In genomic region chr14:100072783-100073346, GRCh38 we compare ENCODE assay signal across 10 cellular contexts. TPM values are rescaled to one million over a fixed set of nuclear protein-coding genes. Genes with fewer than 3 reads are reported as not detected.
DNase-seq lines count a peak whose midpoint lies in the region; ATAC-seq and TF ChIP-seq lines count a peak whose summit lies in the region.
"Had no signal": no experiment of that assay in that cellular context is flagged by ENCODE, and none has a peak within 500 bp of the region (broad histone marks: within the 10 kb centered on the region; RNA-seq: fewer than 3 reads in every experiment).

No MANE protein-coding gene starts in this region.

- peaks cover 55 to 86% (median 57%) of the 10 kb centered on the region in 3 donors for H3K4me1 Mint-ChIP-seq in IgD-negative memory B cell
- H3K4me1 Mint-ChIP-seq in progenitor cell of endocrine pancreas (ENCODE audit: low read depth): peaks cover 4% of the 10 kb centered on the region

- 76 to 85% methylated on average over 14 of the region's 14 CpGs for WGBS in heart right ventricle, 2 donors

- DNase-seq in activated T-cell treated with anti-CD3 and anti-CD28 coated beads for 4 hours (peak; percentile 43), lower lobe of right lung (peak; percentile 86), MG63 (no peak), progenitor cell of endocrine pancreas (ENCODE audit: low spot score, unreplicated experiment) (no peak), heart right ventricle (no peak)
- DNase-seq: right lobe of liver had no signal

- H3K9me3 ChIP-seq in lower lobe of right lung: no peaks in the 10 kb centered on the region
- H3K9me3 ChIP-seq in MG63: no peaks in the 10 kb centered on the region
- no peaks in the 10 kb centered on the region for H3K9me3 ChIP-seq in heart right ventricle
- H3K9me3 ChIP-seq: adrenal gland, right lobe of liver had no signal

- H3K36me3 Mint-ChIP-seq in IgD-negative memory B cell: peaks cover 2% of the 10 kb centered on the region
- no peaks in the 10 kb centered on the region for H3K36me3 Mint-ChIP-seq in progenitor cell of endocrine pancreas (ENCODE audit: insufficient read depth)

- ATAC-seq in lower lobe of right lung (peak; percentile 71 to 76), heart right ventricle (no peak), GM18873 (IDR thresholded peaks at IDR 0.05; ENCODE audit: low FRiP score, unreplicated experiment) (no peak)

- H3K4me1 ChIP-seq in lower lobe of right lung (peaks cover 86% of the 10 kb centered on the region), heart right ventricle (peaks cover 0 to 91% (median 19%) of the 10 kb centered on the region in 9 donors)

- intact Hi-C loops in lower lobe of right lung (cut with DNase I) (no loop called here), heart right ventricle (cut with DNase I) (loop anchor here in 1 of 10 donors (10.0 kb wide), 1 partner anchor 408 kb away; no protein-coding TSS in a partner anchor)

- peak overlapping the region; percentile 81 to 96 (median 95) for H3K27ac Mint-ChIP-seq in IgD-negative memory B cell
- H3K27ac Mint-ChIP-seq in progenitor cell of endocrine pancreas: no peak overlapping the region

- TF ChIP-seq CTCF in GM12875 (IDR thresholded peaks at IDR 0.05; ENCODE audit: borderline replicate concordance, insufficient read depth, low read depth, low read length) (peak; percentile 58), lower lobe of right lung (IDR thresholded peaks at IDR 0.05) (peak; percentile 41), progenitor cell of endocrine pancreas (IDR thresholded peaks at IDR 0.05; ENCODE audit: unreplicated experiment) (no peak), heart right ventricle (IDR thresholded peaks at IDR 0.05) (peak in 1 of 9 donors; percentile 39)

- no peaks in the 10 kb centered on the region for H3K36me3 ChIP-seq in lower lobe of right lung
- no peaks in the 10 kb centered on the region for H3K36me3 ChIP-seq in MG63
- H3K36me3 ChIP-seq in heart right ventricle: peaks cover 0 to 22% (median 0%) of the 10 kb centered on the region in 9 donors
- H3K36me3 ChIP-seq: adrenal gland, right lobe of liver had no signal

- no peak overlapping the region for H3K4me3 ChIP-seq in GM12875 (ENCODE audit: low read depth, low read length)
- H3K4me3 ChIP-seq in lower lobe of right lung: peak overlapping the region; percentile 12
- H3K4me3 ChIP-seq in MG63: no peak overlapping the region
- peak overlapping the region in 1 of 10 donors; percentile 33 for H3K4me3 ChIP-seq in heart right ventricle
- H3K4me3 ChIP-seq: adrenal gland, right lobe of liver had no signal

- no peaks in the 10 kb centered on the region for H3K27me3 Mint-ChIP-seq in IgD-negative memory B cell
- H3K27me3 Mint-ChIP-seq in progenitor cell of endocrine pancreas: no peaks in the 10 kb centered on the region

- H3K9me3 Mint-ChIP-seq in IgD-negative memory B cell (no peaks in the 10 kb centered on the region), progenitor cell of endocrine pancreas (ENCODE audit: low read depth) (no peaks in the 10 kb centered on the region)

- H3K27me3 ChIP-seq in lower lobe of right lung (ENCODE audit: low read depth) (no peaks in the 10 kb centered on the region), MG63 (no peaks in the 10 kb centered on the region), heart right ventricle (no peaks in the 10 kb centered on the region)
- H3K27me3 ChIP-seq: adrenal gland, right lobe of liver had no signal

- H3K27ac ChIP-seq in lower lobe of right lung: peak overlapping the region; percentile 62
- peak overlapping the region in 1 of 10 donors; percentile 46 for H3K27ac ChIP-seq in heart right ventricle
- H3K27ac ChIP-seq: right lobe of liver had no signal

- H3K4me3 Mint-ChIP-seq in IgD-negative memory B cell (peak overlapping the region; percentile 63 to 94 (median 84)), progenitor cell of endocrine pancreas (ENCODE audit: low read depth) (no peak overlapping the region)

RNA-seq across cellular contexts. Expression of gene EVL, which starts 7.6 kb away (rescaled TPM):
- 73.3 TPM for polyA plus RNA-seq in IgD-negative memory B cell
- total RNA-seq in lower lobe of right lung: 226 TPM
- total RNA-seq in MG63 (2014; rRNA removed; shearing (Covaris generic); ENCODE audit: low replicate concordance): 17.3 and 17.9 TPM in 2 replicates
- total RNA-seq in progenitor cell of endocrine pancreas: 207 and 216 TPM in 2 replicates
- total RNA-seq in heart right ventricle: 10 to 100 TPM; 32.2 to 79.4 (median 50.7) TPM
- polyA plus RNA-seq in heart right ventricle: 10 to 100 TPM; 26.0 to 47.5 TPM

Comparison
In these comparisons a context has a peak if more than half of its experiments do, and no peak if none do; other contexts are left out.
1. DNase-seq: peak in activated T-cell treated with anti-CD3 and anti-CD28 coated beads for 4 hours (single experiment) and lower lobe of right lung (single experiment); none in MG63 (single experiment), progenitor cell of endocrine pancreas (single experiment) and heart right ventricle (0 of 2).
2. ATAC-seq: peak in lower lobe of right lung (2 of 2); none in heart right ventricle (0 of 8) and GM18873 (single experiment).